ENCODE assay signal across 1 cellular context in the genomic region with DNA sequence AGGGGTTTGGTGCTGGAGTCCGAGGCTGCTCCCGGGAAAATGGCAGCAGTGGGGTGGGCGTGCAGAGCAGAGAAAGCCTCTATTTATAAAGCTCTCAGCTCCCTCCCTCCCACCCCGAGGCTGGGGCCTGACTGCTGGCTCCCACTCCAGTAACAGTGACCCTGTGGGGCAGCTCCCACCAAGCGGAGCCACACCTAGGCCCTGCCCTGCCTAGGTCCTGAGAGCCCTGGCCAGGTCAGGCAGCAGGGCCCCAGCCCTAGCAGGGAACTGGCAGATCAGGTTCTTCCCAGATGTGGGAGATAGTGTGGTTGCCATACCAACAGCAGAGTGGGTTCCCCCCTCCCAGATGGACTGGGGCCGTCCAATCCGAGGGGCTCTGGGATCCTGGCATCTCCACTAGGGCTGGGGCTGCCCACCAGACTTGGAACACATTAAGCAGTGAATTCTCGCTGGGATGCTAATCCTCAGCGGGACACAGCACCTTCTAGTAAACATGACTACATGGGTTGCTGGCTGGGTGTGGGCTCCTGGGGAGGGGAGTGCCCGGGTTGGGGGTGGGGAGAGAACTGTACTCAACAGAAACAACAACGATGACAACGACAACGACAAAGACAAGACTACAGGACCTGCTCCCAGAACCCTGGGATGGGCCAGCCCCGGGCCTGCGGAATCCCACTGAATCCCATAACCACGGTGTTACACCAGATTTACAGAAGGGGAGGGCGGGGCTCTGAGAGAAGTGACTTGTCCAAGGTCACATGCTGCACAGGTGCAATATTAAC.
TF ChIP-seq lines count a peak whose summit lies in the region.

No MANE protein-coding gene starts in this region.

TF ChIP-seq in HEK293, 187 proteins besides CTCF, POLR2A, EP300 and RAD21 (continued from another document):
- no peak for TF ChIP-seq ZNF529 (tag by site-specific recombination; IDR thresholded peaks at IDR 0.05; ENCODE audit: insufficient replicate concordance)
- TF ChIP-seq ZNF791 (tag by site-specific recombination; IDR thresholded peaks at IDR 0.05) = no peak
- TF ChIP-seq ZNF19 (tag by site-specific recombination; IDR thresholded peaks at IDR 0.05; ENCODE audit: low read depth) = no peak
- TF ChIP-seq KLF9 (tag by site-specific recombination; IDR thresholded peaks at IDR 0.05; ENCODE audit: low read depth) = peak; percentile 43; the same call in 1 of the 2 replicates
- TF ChIP-seq SETDB1 (IDR thresholded peaks at IDR 0.05; ENCODE audit: insufficient read length, low read length) = no peak
- TF ChIP-seq SP2 (tag by site-specific recombination; IDR thresholded peaks at IDR 0.05) = peak; percentile 24; the same call in 1 of the 2 replicates
- no peak for TF ChIP-seq ZBTB8A (tag by site-specific recombination; IDR thresholded peaks at IDR 0.05)
- no peak for TF ChIP-seq ZNF324 (tag by site-specific recombination; IDR thresholded peaks at IDR 0.05)
- TF ChIP-seq ZIC2 (tag by site-specific recombination; IDR thresholded peaks at IDR 0.05) = peak; percentile 95
- 0 out of 2 replicates have a peak, but pooled peaks have one; percentile 14 for TF ChIP-seq IKZF3 (tag by site-specific recombination; IDR thresholded peaks at IDR 0.05)
- 0 out of 2 replicates have a peak, but pooled peaks have one; percentile 15 for TF ChIP-seq ZNF76 (tag by site-specific recombination; IDR thresholded peaks at IDR 0.05; ENCODE audit: borderline replicate concordance, low read depth)
- peak; percentile 55; the same call in 1 of the 2 replicates for TF ChIP-seq KLF8 (tag by site-specific recombination; IDR thresholded peaks at IDR 0.05)
- TF ChIP-seq, protein P1, sequence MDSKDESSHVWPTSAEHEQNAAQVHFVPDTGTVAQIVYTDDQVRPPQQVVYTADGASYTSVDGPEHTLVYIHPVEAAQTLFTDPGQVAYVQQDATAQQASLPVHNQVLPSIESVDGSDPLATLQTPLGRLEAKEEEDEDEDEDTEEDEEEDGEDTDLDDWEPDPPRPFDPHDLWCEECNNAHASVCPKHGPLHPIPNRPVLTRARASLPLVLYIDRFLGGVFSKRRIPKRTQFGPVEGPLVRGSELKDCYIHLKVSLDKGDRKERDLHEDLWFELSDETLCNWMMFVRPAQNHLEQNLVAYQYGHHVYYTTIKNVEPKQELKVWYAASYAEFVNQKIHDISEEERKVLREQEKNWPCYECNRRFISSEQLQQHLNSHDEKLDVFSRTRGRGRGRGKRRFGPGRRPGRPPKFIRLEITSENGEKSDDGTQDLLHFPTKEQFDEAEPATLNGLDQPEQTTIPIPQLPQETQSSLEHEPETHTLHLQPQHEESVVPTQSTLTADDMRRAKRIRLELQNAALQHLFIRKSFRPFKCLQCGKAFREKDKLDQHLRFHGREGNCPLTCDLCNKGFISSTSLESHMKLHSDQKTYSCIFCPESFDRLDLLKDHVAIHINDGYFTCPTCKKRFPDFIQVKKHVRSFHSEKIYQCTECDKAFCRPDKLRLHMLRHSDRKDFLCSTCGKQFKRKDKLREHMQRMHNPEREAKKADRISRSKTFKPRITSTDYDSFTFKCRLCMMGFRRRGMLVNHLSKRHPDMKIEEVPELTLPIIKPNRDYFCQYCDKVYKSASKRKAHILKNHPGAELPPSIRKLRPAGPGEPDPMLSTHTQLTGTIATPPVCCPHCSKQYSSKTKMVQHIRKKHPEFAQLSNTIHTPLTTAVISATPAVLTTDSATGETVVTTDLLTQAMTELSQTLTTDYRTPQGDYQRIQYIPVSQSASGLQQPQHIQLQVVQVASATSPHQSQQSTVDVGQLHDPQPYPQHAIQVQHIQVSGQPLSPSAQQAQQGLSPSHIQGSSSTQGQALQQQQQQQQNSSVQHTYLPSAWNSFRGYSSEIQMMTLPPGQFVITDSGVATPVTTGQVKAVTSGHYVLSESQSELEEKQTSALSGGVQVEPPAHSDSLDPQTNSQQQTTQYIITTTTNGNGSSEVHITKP (tag by site-specific recombination; IDR thresholded peaks at IDR 0.05) = peak; percentile 64
- peak; percentile 44 for TF ChIP-seq GLIS2 (tag by site-specific recombination; IDR thresholded peaks at IDR 0.05)
- TF ChIP-seq GLIS1 (tag by site-specific recombination; IDR thresholded peaks at IDR 0.05) = peak; percentile 51; the same call in 1 of the 2 replicates
- TF ChIP-seq, protein P2, sequence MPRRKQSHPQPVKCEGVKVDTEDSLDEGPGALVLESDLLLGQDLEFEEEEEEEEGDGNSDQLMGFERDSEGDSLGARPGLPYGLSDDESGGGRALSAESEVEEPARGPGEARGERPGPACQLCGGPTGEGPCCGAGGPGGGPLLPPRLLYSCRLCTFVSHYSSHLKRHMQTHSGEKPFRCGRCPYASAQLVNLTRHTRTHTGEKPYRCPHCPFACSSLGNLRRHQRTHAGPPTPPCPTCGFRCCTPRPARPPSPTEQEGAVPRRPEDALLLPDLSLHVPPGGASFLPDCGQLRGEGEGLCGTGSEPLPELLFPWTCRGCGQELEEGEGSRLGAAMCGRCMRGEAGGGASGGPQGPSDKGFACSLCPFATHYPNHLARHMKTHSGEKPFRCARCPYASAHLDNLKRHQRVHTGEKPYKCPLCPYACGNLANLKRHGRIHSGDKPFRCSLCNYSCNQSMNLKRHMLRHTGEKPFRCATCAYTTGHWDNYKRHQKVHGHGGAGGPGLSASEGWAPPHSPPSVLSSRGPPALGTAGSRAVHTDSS (tag by site-specific recombination; IDR thresholded peaks at IDR 0.05) = no peak
- TF ChIP-seq, protein P3, sequence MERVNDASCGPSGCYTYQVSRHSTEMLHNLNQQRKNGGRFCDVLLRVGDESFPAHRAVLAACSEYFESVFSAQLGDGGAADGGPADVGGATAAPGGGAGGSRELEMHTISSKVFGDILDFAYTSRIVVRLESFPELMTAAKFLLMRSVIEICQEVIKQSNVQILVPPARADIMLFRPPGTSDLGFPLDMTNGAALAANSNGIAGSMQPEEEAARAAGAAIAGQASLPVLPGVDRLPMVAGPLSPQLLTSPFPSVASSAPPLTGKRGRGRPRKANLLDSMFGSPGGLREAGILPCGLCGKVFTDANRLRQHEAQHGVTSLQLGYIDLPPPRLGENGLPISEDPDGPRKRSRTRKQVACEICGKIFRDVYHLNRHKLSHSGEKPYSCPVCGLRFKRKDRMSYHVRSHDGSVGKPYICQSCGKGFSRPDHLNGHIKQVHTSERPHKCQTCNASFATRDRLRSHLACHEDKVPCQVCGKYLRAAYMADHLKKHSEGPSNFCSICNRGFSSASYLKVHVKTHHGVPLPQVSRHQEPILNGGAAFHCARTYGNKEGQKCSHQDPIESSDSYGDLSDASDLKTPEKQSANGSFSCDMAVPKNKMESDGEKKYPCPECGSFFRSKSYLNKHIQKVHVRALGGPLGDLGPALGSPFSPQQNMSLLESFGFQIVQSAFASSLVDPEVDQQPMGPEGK (tag by site-specific recombination; IDR thresholded peaks at IDR 0.05) = peak; percentile 64
